ENCODE assay signal across 31 cellular contexts in the genomic region with DNA sequence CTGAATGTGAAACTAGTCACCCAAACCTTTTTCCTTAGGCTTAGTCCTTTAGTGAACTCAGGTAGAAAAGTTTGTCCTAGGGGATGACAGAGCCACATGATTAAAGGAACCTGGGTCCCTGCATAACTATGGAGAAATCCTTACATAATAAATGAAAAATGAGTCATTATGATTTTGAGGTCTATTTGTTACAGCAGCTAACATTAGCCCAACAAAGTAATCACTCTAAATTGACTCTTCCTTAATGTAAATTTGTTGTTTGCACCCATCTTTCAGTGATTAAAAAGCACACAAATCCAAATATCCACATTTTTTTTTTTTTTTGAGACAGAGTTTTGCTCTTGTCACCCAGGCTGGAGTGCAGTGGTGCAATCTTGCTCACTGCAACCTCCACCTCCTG.
"Had no signal": no experiment of that assay in that cellular context is flagged by ENCODE, and none has a peak within 500 bp of the region (broad histone marks: within the 10 kb centered on the region; RNA-seq: fewer than 3 reads in every experiment).

No MANE protein-coding gene starts in this region.

- H3K27me3 ChIP-seq: ascending aorta, cardiac muscle cell had no signal

- H3K9me3 ChIP-seq: ascending aorta had no signal

- FAIRE-seq: bronchial epithelial cell, TTC549 had no signal

- H3K4me3 ChIP-seq: ascending aorta, cardiac muscle cell had no signal

- H3K27ac ChIP-seq: ascending aorta, cardiac muscle cell, VCaP had no signal

- ATAC-seq: activated CD4-positive, alpha-beta T cell treated with anti-CD3 and anti-CD28 coated beads for 36 hours; activated CD4-positive, CD25-positive, alpha-beta regulatory T cell treated with anti-CD3 and anti-CD28 coated beads, Interleukin-2, amount 50 U/mL, for 24 hours; activated CD8-positive, alpha-beta memory T cell treated with anti-CD3 and anti-CD28 coated beads, Interleukin-2, amount 10 ng/mL, durations not matched to agents 7 days and 5 days; activated CD8-positive, alpha-beta T cell treated with anti-CD3 and anti-CD28 coated beads, Interleukin-2, amount 10 ng/mL, durations not matched to agents 7 days and 5 days; activated naive CD8-positive, alpha-beta T cell treated with anti-CD3 and anti-CD28 coated beads, Interleukin-2, amount 50 U/mL, for 24 hours; WTC11 had no signal

- DNase-seq: activated CD4-positive, alpha-beta memory T cell treated with anti-CD3 and anti-CD28 coated beads, Interleukin-2, amount 10 ng/mL, durations not matched to agents 7 days and 5 days; activated CD4-positive, alpha-beta T cell treated with anti-CD3 and anti-CD28 coated beads for 1 hour; activated CD4-positive, alpha-beta T cell treated with anti-CD3 and anti-CD28 coated beads for 36 hours; activated CD4-positive, alpha-beta T cell treated with anti-CD3 and anti-CD28 coated beads for 48 hours; activated CD4-positive, alpha-beta T cell treated with anti-CD3 and anti-CD28 coated beads, Interleukin-2, amount 10 ng/mL, durations not matched to agents 7 days and 5 days; activated CD4-positive, alpha-beta T cell treated with anti-CD3 and anti-CD28 coated beads, Interleukin-2, amount 50 U/mL, for 48 hours; activated CD4-positive, CD25-positive, alpha-beta regulatory T cell; activated CD8-positive, alpha-beta memory T cell treated with anti-CD3 and anti-CD28 coated beads for 24 hours; activated CD8-positive, alpha-beta memory T cell treated with anti-CD3 and anti-CD28 coated beads, Interleukin-2, amount 10 ng/mL, durations not matched to agents 7 days and 5 days; activated CD8-positive, alpha-beta memory T cell treated with anti-CD3 and anti-CD28 coated beads, Interleukin-2, amount 50 U/mL, for 48 hours; activated CD8-positive, alpha-beta T cell treated with anti-CD3 and anti-CD28 coated beads, Interleukin-2, amount 10 ng/mL, durations not matched to agents 7 days and 5 days; activated effector memory CD4-positive, alpha-beta T cell treated with Interleukin-2 at 50 U/mL for 16 hours; activated gamma-delta T cell; activated naive CD4-positive, alpha-beta T cell treated with anti-CD3 and anti-CD28 coated beads, Interleukin-2, amount 10 ng/mL, durations not matched to agents 7 days and 5 days; activated naive CD4-positive, alpha-beta T cell treated with Interleukin-2 at 50 U/mL for 16 hours; activated naive CD8-positive, alpha-beta T cell treated with anti-CD3 and anti-CD28 coated beads, Interleukin-2, amount 10 ng/mL, durations not matched to agents 7 days and 5 days; activated naive CD8-positive, alpha-beta T cell treated with anti-CD3 and anti-CD28 coated beads, Interleukin-2, amount 50 U/mL, for 24 hours; activated T-cell treated with anti-CD3 and anti-CD28 coated beads, Interleukin-2, amount 50 U/mL, for 24 hours; activated T-cell treated with anti-CD3 and anti-CD28 coated beads, Interleukin-2, amount 50 U/mL, for 48 hours; amygdala; anterior cingulate cortex; central memory CD4-positive, alpha-beta T cell; T-helper 1 cell; T1000 had no signal

- H3K4me1 ChIP-seq: ascending aorta had no signal
